ENCODE assay signal across 1 cellular context in the genomic region with DNA sequence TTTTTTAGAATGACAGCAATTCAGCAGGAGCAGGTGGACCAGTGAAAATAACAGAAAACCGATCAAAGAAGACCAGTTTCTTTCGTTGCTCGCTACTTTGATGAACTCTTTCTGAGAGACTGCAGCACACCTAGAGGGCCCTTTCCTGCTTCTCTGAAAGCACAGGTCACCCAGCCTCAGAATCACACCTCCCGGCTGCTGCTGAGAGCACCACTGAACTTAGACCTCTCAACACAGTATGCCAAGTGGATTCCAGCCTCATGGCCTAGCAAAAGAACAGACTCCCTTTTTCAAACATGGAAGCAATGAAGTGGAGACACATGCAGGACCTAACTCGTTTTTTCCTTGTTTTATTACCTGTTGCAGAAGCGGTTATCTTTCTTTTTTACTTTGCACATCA.
TF ChIP-seq lines count a peak whose summit lies in the region.

No MANE protein-coding gene starts in this region.

TF ChIP-seq in HepG2, 621 proteins besides CTCF, POLR2A, EP300 and RAD21:
- TF ChIP-seq CHD4 (IDR thresholded peaks at IDR 0.05; ENCODE audit: borderline replicate concordance, low read length), result no peak
- TF ChIP-seq ZNF616 (CRISPR knock-in tag; IDR thresholded peaks at IDR 0.05; ENCODE audit: low read depth), result no peak
- TF ChIP-seq THAP7 (CRISPR knock-in tag; IDR thresholded peaks at IDR 0.05), result no peak
- no peak for TF ChIP-seq ZC3H4 (CRISPR knock-in tag; IDR thresholded peaks at IDR 0.05; ENCODE audit: borderline replicate concordance)
- TF ChIP-seq ZMYM2 (CRISPR knock-in tag; IDR thresholded peaks at IDR 0.05), result no peak
- no peak for TF ChIP-seq ZNF703 (CRISPR knock-in tag; IDR thresholded peaks at IDR 0.05; ENCODE audit: borderline replicate concordance)
- TF ChIP-seq, protein P1, sequence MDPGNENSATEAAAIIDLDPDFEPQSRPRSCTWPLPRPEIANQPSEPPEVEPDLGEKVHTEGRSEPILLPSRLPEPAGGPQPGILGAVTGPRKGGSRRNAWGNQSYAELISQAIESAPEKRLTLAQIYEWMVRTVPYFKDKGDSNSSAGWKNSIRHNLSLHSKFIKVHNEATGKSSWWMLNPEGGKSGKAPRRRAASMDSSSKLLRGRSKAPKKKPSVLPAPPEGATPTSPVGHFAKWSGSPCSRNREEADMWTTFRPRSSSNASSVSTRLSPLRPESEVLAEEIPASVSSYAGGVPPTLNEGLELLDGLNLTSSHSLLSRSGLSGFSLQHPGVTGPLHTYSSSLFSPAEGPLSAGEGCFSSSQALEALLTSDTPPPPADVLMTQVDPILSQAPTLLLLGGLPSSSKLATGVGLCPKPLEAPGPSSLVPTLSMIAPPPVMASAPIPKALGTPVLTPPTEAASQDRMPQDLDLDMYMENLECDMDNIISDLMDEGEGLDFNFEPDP (CRISPR knock-in tag; conservative IDR thresholded peaks at IDR 0.05), result no peak
- TF ChIP-seq, protein P2, sequence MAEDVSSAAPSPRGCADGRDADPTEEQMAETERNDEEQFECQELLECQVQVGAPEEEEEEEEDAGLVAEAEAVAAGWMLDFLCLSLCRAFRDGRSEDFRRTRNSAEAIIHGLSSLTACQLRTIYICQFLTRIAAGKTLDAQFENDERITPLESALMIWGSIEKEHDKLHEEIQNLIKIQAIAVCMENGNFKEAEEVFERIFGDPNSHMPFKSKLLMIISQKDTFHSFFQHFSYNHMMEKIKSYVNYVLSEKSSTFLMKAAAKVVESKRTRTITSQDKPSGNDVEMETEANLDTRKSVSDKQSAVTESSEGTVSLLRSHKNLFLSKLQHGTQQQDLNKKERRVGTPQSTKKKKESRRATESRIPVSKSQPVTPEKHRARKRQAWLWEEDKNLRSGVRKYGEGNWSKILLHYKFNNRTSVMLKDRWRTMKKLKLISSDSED (CRISPR knock-in tag; IDR thresholded peaks at IDR 0.05), result no peak
- TF ChIP-seq, protein P3, sequence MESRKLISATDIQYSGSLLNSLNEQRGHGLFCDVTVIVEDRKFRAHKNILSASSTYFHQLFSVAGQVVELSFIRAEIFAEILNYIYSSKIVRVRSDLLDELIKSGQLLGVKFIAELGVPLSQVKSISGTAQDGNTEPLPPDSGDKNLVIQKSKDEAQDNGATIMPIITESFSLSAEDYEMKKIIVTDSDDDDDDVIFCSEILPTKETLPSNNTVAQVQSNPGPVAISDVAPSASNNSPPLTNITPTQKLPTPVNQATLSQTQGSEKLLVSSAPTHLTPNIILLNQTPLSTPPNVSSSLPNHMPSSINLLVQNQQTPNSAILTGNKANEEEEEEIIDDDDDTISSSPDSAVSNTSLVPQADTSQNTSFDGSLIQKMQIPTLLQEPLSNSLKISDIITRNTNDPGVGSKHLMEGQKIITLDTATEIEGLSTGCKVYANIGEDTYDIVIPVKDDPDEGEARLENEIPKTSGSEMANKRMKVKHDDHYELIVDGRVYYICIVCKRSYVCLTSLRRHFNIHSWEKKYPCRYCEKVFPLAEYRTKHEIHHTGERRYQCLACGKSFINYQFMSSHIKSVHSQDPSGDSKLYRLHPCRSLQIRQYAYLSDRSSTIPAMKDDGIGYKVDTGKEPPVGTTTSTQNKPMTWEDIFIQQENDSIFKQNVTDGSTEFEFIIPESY (CRISPR knock-in tag; IDR thresholded peaks at IDR 0.05), result no peak
- TF ChIP-seq ELF4 (CRISPR knock-in tag; IDR thresholded peaks at IDR 0.05; ENCODE audit: borderline replicate concordance), result no peak
- TF ChIP-seq HOXA9 (CRISPR knock-in tag; IDR thresholded peaks at IDR 0.05; ENCODE audit: borderline replicate concordance), result no peak
- TF ChIP-seq ZFP36 (IDR thresholded peaks at IDR 0.05; ENCODE audit: borderline replicate concordance, low read depth, low read length, partially characterized antibody), result no peak
- no peak for TF ChIP-seq PCBP2 (optimal IDR thresholded peaks at IDR 0.05; ENCODE audit: low read depth, low read length, poor library complexity, severe bottlenecking)
- no peak for TF ChIP-seq ZSCAN20 (CRISPR knock-in tag; IDR thresholded peaks at IDR 0.05; ENCODE audit: borderline replicate concordance)
- TF ChIP-seq, protein P4, sequence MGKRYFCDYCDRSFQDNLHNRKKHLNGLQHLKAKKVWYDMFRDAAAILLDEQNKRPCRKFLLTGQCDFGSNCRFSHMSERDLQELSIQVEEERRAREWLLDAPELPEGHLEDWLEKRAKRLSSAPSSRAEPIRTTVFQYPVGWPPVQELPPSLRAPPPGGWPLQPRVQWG (CRISPR knock-in tag; IDR thresholded peaks at IDR 0.05; ENCODE audit: borderline replicate concordance, low read depth), result no peak
